Comparison of ENCODE assay signal across 8 cellular contexts in the genomic region with DNA sequence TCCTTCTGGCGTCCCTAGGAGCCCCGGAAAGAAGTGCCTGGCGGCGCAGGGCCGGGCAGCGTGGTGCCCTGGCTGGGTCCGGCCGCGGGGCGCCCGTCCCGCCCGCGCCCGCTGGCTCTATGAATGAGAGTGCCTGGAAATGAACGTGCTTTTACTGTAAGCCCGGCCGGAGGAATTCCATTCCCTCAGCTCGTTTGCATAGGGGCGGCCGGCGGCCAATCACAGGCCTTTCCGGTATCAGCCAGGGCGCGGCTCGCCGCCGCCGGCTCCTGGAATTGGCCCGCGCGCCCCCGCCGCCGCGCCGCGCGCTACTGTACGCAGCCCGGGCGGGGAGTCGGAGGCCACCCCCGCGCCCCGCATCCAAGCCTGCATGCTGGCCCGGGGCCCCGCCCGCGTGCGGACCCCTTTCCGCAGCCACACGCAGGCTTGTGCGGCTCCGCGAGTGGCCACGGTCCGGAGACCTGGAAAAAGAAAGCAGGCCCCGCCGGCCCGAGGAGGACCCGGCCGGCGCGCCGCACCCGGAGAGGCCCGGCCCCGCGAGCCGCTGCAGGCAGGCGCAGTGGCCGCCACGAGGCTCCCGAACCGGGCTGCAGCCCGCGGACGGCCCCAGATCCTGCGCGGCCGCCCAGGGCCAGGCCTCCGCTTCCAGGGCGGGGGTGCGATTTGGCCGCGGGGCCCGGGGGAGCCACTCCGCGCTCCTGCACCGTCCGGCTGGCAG.
DNase-seq lines count a peak whose midpoint lies in the region; ATAC-seq, FAIRE-seq and TF ChIP-seq lines count a peak whose summit lies in the region.

No MANE protein-coding gene starts in this region.

- H3K9ac ChIP-seq in kidney (ENCODE audit: low read length in 2 of 2), result peak overlapping the region; percentile 52 to 80

- no peak for FAIRE-seq in kidney (lab: Jason Lieb, UNC)

- no peak overlapping the region for H3K27ac Mint-ChIP-seq in WTC11

- in situ Hi-C loops in GM18951 (cut with MboI; ENCODE audit: low sequenced_read_pairs, unreplicated experiment), result no loop called here

- POLR2A ChIA-PET in AG04449 (lab: Yijun Ruan, JAX) (interaction anchor here (0.6 to 2.5 kb wide), 39 partner anchors 11 to 1180 kb away, joined by 3 to 14 read pairs (median 4); no protein-coding TSS in a partner anchor), WTC11 (lab: Charles Lee) (interaction anchor here (1.0 kb wide), 2 partner anchors 31 to 143 kb away, joined by 3 read pairs; no protein-coding TSS in a partner anchor)

- peaks cover 8 to 10% of the 10 kb centered on the region in 2 donors for H3K4me1 ChIP-seq in kidney (ENCODE audit: control insufficient read depth in 1 of 2, insufficient read depth in 1 of 2, low read depth in 1 of 2, low read length in 2 of 2)

- TF ChIP-seq CTCF in AG04449 (IDR thresholded peaks at IDR 0.05; ENCODE audit: insufficient read depth, low read length, missing control alignments) (no peak), WTC11 (IDR thresholded peaks at IDR 0.05) (no peak), kidney (IDR thresholded peaks at IDR 0.05; ENCODE audit: borderline replicate concordance, extremely low read depth, insufficient read depth) (no peak)

- H3K4me1 Mint-ChIP-seq in WTC11, result peaks cover 32% of the 10 kb centered on the region

- TF ChIP-seq POLR2A in GM18951 (IDR thresholded peaks at IDR 0.05; ENCODE audit: extremely low read depth, insufficient read depth, insufficient read length), result peak; percentile 87

- H3K27ac ChIP-seq in kidney (ENCODE audit: low read depth in 2 of 2, low read length in 2 of 2), result peak overlapping the region; percentile 80 to 90

- peak overlapping the region; percentile 83 for H3K4me3 ChIP-seq in AG04449 (ENCODE audit: low read depth, low read length)
- peak overlapping the region; percentile 67 to 69 for H3K4me3 ChIP-seq in kidney (ENCODE audit: low read length in 2 of 2)

- peak overlapping the region; percentile 87 for H3K4me3 Mint-ChIP-seq in WTC11

- H3K36me3 ChIP-seq in kidney (ENCODE audit: control insufficient read depth in 1 of 2, insufficient read depth in 2 of 2, low read length in 2 of 2), result no peaks in the 10 kb centered on the region

- peak; percentile 58 for ATAC-seq in HG03159 (IDR thresholded peaks at IDR 0.05; ENCODE audit: unreplicated experiment)
- ATAC-seq in WTC11, result peak; percentile 80

- CTCF ChIA-PET in AG04449 (lab: Yijun Ruan, JAX) (interaction anchor here (1.0 to 3.1 kb wide), 15 partner anchors 9 to 1141 kb away, joined by 3 to 22 read pairs (median 4); no protein-coding TSS in a partner anchor), WTC11 (lab: Charles Lee) (interaction anchor here (0.8 to 6.5 kb wide), 18 partner anchors 10 to 1049 kb away, joined by 3 to 80 read pairs (median 5); no protein-coding TSS in a partner anchor)

- no peaks in the 10 kb centered on the region for H3K9me3 ChIP-seq in kidney (ENCODE audit: control insufficient read depth in 1 of 2, low read length in 2 of 2)

- H3K36me3 Mint-ChIP-seq in WTC11, result no peaks in the 10 kb centered on the region

- peak; percentile 82 for DNase-seq in AG04449 (ENCODE audit: low read depth, low spot score)
- DNase-seq in NCI-H2196 treated with DMSO at 0.1 percent for 48 hours (lab: John Stamatoyannopoulos, UW; ENCODE audit: unreplicated experiment), result peak; percentile 88
- DNase-seq in WTC11 (ENCODE audit: low spot score), result peak; percentile 92
- DNase-seq in central memory CD4-positive, alpha-beta T cell, result peak; percentile 70
- DNase-seq in kidney, result peak; percentile 97
- DNase-seq in stimulated activated CD4-positive, alpha-beta T cell treated with anti-CD3 and anti-CD28 coated beads, Interleukin-15, amount 100 ng/mL, for 1 hour (ENCODE audit: low read depth in 1 of 2, low spot score in 1 of 2), result peak; percentile 59 to 80

- H3K27me3 Mint-ChIP-seq in WTC11 (ENCODE audit: low read depth), result peaks cover 83% of the 10 kb centered on the region

- H3K9me3 Mint-ChIP-seq in WTC11, result no peaks in the 10 kb centered on the region

- intact Hi-C loops in kidney (cut with DNase I), result no loop called here

TF ChIP-seq in WTC11, 78 proteins besides CTCF, POLR2A, EP300 and RAD21 (continues in another document):
- TF ChIP-seq CREB1 (CRISPR knock-in tag; IDR thresholded peaks at IDR 0.05), result no peak
- peak; percentile 39; the same call in 1 of the 2 replicates for TF ChIP-seq ZNF423 (CRISPR knock-in tag; IDR thresholded peaks at IDR 0.05)
- TF ChIP-seq, protein P1, sequence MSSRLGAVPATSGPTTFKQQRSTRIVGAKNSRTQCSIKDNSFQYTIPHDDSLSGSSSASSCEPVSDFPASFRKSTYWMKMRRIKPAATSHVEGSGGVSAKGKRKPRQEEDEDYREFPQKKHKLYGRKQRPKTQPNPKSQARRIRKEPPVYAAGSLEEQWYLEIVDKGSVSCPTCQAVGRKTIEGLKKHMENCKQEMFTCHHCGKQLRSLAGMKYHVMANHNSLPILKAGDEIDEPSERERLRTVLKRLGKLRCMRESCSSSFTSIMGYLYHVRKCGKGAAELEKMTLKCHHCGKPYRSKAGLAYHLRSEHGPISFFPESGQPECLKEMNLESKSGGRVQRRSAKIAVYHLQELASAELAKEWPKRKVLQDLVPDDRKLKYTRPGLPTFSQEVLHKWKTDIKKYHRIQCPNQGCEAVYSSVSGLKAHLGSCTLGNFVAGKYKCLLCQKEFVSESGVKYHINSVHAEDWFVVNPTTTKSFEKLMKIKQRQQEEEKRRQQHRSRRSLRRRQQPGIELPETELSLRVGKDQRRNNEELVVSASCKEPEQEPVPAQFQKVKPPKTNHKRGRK (CRISPR knock-in tag; IDR thresholded peaks at IDR 0.05; ENCODE audit: borderline replicate concordance), result no peak
- no peak for TF ChIP-seq GABPB1 (CRISPR knock-in tag; IDR thresholded peaks at IDR 0.05)
- no peak for TF ChIP-seq ZNF416 (CRISPR knock-in tag; IDR thresholded peaks at IDR 0.05)
- TF ChIP-seq, protein P2, sequence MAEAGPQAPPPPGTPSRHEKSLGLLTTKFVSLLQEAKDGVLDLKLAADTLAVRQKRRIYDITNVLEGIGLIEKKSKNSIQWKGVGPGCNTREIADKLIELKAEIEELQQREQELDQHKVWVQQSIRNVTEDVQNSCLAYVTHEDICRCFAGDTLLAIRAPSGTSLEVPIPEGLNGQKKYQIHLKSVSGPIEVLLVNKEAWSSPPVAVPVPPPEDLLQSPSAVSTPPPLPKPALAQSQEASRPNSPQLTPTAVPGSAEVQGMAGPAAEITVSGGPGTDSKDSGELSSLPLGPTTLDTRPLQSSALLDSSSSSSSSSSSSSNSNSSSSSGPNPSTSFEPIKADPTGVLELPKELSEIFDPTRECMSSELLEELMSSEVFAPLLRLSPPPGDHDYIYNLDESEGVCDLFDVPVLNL (CRISPR knock-in tag; IDR thresholded peaks at IDR 0.05; ENCODE audit: borderline replicate concordance, low read depth), result no peak
- TF ChIP-seq NFYB (CRISPR knock-in tag; conservative IDR thresholded peaks at IDR 0.05; ENCODE audit: low read depth), result 0 out of 2 replicates have a peak, but pooled peaks have one; percentile 13
- TF ChIP-seq, protein P3, sequence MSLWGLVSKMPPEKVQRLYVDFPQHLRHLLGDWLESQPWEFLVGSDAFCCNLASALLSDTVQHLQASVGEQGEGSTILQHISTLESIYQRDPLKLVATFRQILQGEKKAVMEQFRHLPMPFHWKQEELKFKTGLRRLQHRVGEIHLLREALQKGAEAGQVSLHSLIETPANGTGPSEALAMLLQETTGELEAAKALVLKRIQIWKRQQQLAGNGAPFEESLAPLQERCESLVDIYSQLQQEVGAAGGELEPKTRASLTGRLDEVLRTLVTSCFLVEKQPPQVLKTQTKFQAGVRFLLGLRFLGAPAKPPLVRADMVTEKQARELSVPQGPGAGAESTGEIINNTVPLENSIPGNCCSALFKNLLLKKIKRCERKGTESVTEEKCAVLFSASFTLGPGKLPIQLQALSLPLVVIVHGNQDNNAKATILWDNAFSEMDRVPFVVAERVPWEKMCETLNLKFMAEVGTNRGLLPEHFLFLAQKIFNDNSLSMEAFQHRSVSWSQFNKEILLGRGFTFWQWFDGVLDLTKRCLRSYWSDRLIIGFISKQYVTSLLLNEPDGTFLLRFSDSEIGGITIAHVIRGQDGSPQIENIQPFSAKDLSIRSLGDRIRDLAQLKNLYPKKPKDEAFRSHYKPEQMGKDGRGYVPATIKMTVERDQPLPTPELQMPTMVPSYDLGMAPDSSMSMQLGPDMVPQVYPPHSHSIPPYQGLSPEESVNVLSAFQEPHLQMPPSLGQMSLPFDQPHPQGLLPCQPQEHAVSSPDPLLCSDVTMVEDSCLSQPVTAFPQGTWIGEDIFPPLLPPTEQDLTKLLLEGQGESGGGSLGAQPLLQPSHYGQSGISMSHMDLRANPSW (CRISPR knock-in tag; conservative IDR thresholded peaks at IDR 0.05; ENCODE audit: low read depth), result no peak
- TF ChIP-seq, protein P4, sequence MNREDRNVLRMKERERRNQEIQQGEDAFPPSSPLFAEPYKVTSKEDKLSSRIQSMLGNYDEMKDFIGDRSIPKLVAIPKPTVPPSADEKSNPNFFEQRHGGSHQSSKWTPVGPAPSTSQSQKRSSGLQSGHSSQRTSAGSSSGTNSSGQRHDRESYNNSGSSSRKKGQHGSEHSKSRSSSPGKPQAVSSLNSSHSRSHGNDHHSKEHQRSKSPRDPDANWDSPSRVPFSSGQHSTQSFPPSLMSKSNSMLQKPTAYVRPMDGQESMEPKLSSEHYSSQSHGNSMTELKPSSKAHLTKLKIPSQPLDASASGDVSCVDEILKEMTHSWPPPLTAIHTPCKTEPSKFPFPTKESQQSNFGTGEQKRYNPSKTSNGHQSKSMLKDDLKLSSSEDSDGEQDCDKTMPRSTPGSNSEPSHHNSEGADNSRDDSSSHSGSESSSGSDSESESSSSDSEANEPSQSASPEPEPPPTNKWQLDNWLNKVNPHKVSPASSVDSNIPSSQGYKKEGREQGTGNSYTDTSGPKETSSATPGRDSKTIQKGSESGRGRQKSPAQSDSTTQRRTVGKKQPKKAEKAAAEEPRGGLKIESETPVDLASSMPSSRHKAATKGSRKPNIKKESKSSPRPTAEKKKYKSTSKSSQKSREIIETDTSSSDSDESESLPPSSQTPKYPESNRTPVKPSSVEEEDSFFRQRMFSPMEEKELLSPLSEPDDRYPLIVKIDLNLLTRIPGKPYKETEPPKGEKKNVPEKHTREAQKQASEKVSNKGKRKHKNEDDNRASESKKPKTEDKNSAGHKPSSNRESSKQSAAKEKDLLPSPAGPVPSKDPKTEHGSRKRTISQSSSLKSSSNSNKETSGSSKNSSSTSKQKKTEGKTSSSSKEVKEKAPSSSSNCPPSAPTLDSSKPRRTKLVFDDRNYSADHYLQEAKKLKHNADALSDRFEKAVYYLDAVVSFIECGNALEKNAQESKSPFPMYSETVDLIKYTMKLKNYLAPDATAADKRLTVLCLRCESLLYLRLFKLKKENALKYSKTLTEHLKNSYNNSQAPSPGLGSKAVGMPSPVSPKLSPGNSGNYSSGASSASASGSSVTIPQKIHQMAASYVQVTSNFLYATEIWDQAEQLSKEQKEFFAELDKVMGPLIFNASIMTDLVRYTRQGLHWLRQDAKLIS (CRISPR knock-in tag; IDR thresholded peaks at IDR 0.05; ENCODE audit: borderline replicate concordance), result no peak
- no peak for TF ChIP-seq KAT7 (CRISPR knock-in tag; IDR thresholded peaks at IDR 0.05; ENCODE audit: borderline replicate concordance)

Comparison
In these comparisons a context has a peak if more than half of its experiments do, and no peak if none do; other contexts are left out.
1. Peak in every context shown above with its lines: DNase-seq, ATAC-seq, H3K4me3 ChIP-seq and H3K27ac ChIP-seq.